28 cellular contexts compared by ENCODE assay signal in the genomic region with DNA sequence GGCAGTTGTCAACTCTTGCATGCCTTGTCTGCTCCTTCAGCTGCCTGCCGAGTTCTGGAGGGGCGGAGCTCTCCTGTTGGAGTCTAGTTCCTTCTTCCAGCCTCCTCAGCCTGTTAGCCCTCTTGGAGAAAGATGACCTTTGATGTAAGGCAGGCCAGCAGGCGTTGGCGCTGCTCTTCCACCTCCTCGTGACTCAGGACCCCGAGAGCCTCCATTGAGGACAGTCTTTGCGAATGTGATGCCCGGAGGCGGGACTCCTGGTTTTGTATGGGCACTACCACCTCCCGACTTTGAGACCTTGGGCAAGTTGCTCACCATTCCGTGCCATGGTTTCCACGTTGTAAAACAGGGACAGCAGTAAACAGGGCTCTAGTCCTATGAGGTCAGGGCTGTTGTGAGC.
"Had no signal": no experiment of that assay in that cellular context is flagged by ENCODE, and none has a peak within 500 bp of the region (broad histone marks: within the 10 kb centered on the region; RNA-seq: fewer than 3 reads in every experiment).

No MANE protein-coding gene starts in this region.

- H3K4me3 Mint-ChIP-seq: activated B cell treated with CpG ODN at 0.5 μM for 24 hours; activated CD4-positive, alpha-beta memory T cell treated with anti-CD3 and anti-CD28 coated beads, Interleukin-2, amount 10 ng/mL, durations not matched to agents 7 days and 5 days; activated CD8-positive, alpha-beta memory T cell treated with anti-CD3 and anti-CD28 coated beads, Interleukin-2, amount 10 ng/mL, durations not matched to agents 7 days and 5 days; activated naive CD4-positive, alpha-beta T cell treated with anti-CD3 and anti-CD28 coated beads, Interleukin-2, amount 10 ng/mL, durations not matched to agents 7 days and 5 days; activated naive CD8-positive, alpha-beta T cell; activated naive CD8-positive, alpha-beta T cell treated with anti-CD3 and anti-CD28 coated beads, Interleukin-2, amount 50 U/mL, for 24 hours; brain; T-helper 1 cell treated with Interleukin-12 subunit alpha and Interleukin-12 subunit beta and Interleukin-4 antibody, amounts not matched to agents 30 μg/mL and 1 μg/mL, for 36 hours; T-helper 2 cell treated with Interferon-gamma antibody and Interleukin-4, amounts not matched to agents 5 μg/mL and 100 μg/mL, for 36 hours had no signal

- H3K27ac ChIP-seq: SJSA1 had no signal

- ATAC-seq: activated CD8-positive, alpha-beta memory T cell treated with anti-CD3 and anti-CD28 coated beads, Interleukin-2, amount 10 ng/mL, durations not matched to agents 7 days and 5 days; activated naive CD8-positive, alpha-beta T cell treated with anti-CD3 and anti-CD28 coated beads, Interleukin-2, amount 50 U/mL, for 24 hours; Panc1 had no signal

- H3K9me3 ChIP-seq: SJSA1, SK-N-SH had no signal

- H3K27me3 Mint-ChIP-seq: activated B cell treated with CpG ODN at 0.5 μM for 24 hours; activated CD4-positive, alpha-beta memory T cell treated with anti-CD3 and anti-CD28 coated beads, Interleukin-2, amount 10 ng/mL, durations not matched to agents 7 days and 5 days; activated CD8-positive, alpha-beta memory T cell treated with anti-CD3 and anti-CD28 coated beads, Interleukin-2, amount 10 ng/mL, durations not matched to agents 7 days and 5 days; activated naive CD4-positive, alpha-beta T cell treated with anti-CD3 and anti-CD28 coated beads, Interleukin-2, amount 10 ng/mL, durations not matched to agents 7 days and 5 days; activated naive CD8-positive, alpha-beta T cell treated with anti-CD3 and anti-CD28 coated beads, Interleukin-2, amount 50 U/mL, for 24 hours; brain had no signal

- H3K9ac ChIP-seq: SK-N-SH had no signal

- H3K36me3 Mint-ChIP-seq: activated CD8-positive, alpha-beta memory T cell treated with anti-CD3 and anti-CD28 coated beads, Interleukin-2, amount 10 ng/mL, durations not matched to agents 7 days and 5 days; activated naive CD4-positive, alpha-beta T cell treated with anti-CD3 and anti-CD28 coated beads, Interleukin-2, amount 10 ng/mL, durations not matched to agents 7 days and 5 days; activated naive CD8-positive, alpha-beta T cell had no signal

- DNase-seq: activated B cell treated with CpG ODN at 0.5 μM for 24 hours; activated CD4-positive, alpha-beta memory T cell treated with anti-CD3 and anti-CD28 coated beads, Interleukin-2, amount 10 ng/mL, durations not matched to agents 7 days and 5 days; activated CD4-positive, alpha-beta T cell treated with anti-CD3 and anti-CD28 coated beads for 1 hour; activated CD4-positive, alpha-beta T cell treated with anti-CD3 and anti-CD28 coated beads for 48 hours; activated CD8-positive, alpha-beta memory T cell treated with anti-CD3 and anti-CD28 coated beads for 24 hours; activated CD8-positive, alpha-beta memory T cell treated with anti-CD3 and anti-CD28 coated beads, Interleukin-2, amount 10 ng/mL, durations not matched to agents 7 days and 5 days; activated CD8-positive, alpha-beta memory T cell treated with anti-CD3 and anti-CD28 coated beads, Interleukin-2, amount 50 U/mL, for 48 hours; activated effector memory CD4-positive, alpha-beta T cell treated with Interleukin-2 at 50 U/mL for 16 hours; activated naive CD4-positive, alpha-beta T cell treated with anti-CD3 and anti-CD28 coated beads, Interleukin-2, amount 10 ng/mL, durations not matched to agents 7 days and 5 days; activated naive CD8-positive, alpha-beta T cell treated with anti-CD3 and anti-CD28 coated beads, Interleukin-2, amount 50 U/mL, for 24 hours; activated T-cell treated with anti-CD3 and anti-CD28 coated beads, Interleukin-2, amount 50 U/mL, for 48 hours; anterior cingulate cortex; caudate nucleus; Karpas-422; NCI-H1105; NCI-H1417 treated with DMSO at 0.1 percent for 48 hours; NCI-H187 treated with DMSO at 0.1 percent for 48 hours; NCI-H2081 treated with DMSO at 0.1 percent for 48 hours; NCI-H345; NCI-H524 treated with DMSO at 0.1 percent for 48 hours; SHP77 treated with DMSO at 0.1 percent for 48 hours; SK-N-SH had no signal

- H3K4me1 Mint-ChIP-seq: activated B cell treated with CpG ODN at 0.5 μM for 24 hours; activated CD4-positive, alpha-beta memory T cell treated with anti-CD3 and anti-CD28 coated beads, Interleukin-2, amount 10 ng/mL, durations not matched to agents 7 days and 5 days; activated CD8-positive, alpha-beta memory T cell treated with anti-CD3 and anti-CD28 coated beads, Interleukin-2, amount 10 ng/mL, durations not matched to agents 7 days and 5 days; activated naive CD4-positive, alpha-beta T cell treated with anti-CD3 and anti-CD28 coated beads, Interleukin-2, amount 10 ng/mL, durations not matched to agents 7 days and 5 days; activated naive CD8-positive, alpha-beta T cell treated with anti-CD3 and anti-CD28 coated beads, Interleukin-2, amount 50 U/mL, for 24 hours had no signal

- H3K4me1 ChIP-seq: SJSA1 had no signal

- H3K27me3 ChIP-seq: SJSA1 had no signal

- H3K27ac Mint-ChIP-seq: activated B cell treated with CpG ODN at 0.5 μM for 24 hours; activated CD4-positive, alpha-beta memory T cell treated with anti-CD3 and anti-CD28 coated beads, Interleukin-2, amount 10 ng/mL, durations not matched to agents 7 days and 5 days; activated CD8-positive, alpha-beta memory T cell treated with anti-CD3 and anti-CD28 coated beads, Interleukin-2, amount 10 ng/mL, durations not matched to agents 7 days and 5 days; activated naive CD4-positive, alpha-beta T cell treated with anti-CD3 and anti-CD28 coated beads, Interleukin-2, amount 10 ng/mL, durations not matched to agents 7 days and 5 days; activated naive CD8-positive, alpha-beta T cell; activated naive CD8-positive, alpha-beta T cell treated with anti-CD3 and anti-CD28 coated beads, Interleukin-2, amount 50 U/mL, for 24 hours; brain; T-helper 1 cell treated with Interleukin-12 subunit alpha and Interleukin-12 subunit beta and Interleukin-4 antibody, amounts not matched to agents 30 μg/mL and 1 μg/mL, for 36 hours; T-helper 2 cell treated with Interferon-gamma antibody and Interleukin-4, amounts not matched to agents 5 μg/mL and 100 μg/mL, for 36 hours had no signal

- H3K4me2 ChIP-seq: SK-N-SH had no signal

- H3K9me3 Mint-ChIP-seq: activated naive CD4-positive, alpha-beta T cell treated with anti-CD3 and anti-CD28 coated beads, Interleukin-2, amount 10 ng/mL, durations not matched to agents 7 days and 5 days had no signal
